In the genomic region with DNA sequence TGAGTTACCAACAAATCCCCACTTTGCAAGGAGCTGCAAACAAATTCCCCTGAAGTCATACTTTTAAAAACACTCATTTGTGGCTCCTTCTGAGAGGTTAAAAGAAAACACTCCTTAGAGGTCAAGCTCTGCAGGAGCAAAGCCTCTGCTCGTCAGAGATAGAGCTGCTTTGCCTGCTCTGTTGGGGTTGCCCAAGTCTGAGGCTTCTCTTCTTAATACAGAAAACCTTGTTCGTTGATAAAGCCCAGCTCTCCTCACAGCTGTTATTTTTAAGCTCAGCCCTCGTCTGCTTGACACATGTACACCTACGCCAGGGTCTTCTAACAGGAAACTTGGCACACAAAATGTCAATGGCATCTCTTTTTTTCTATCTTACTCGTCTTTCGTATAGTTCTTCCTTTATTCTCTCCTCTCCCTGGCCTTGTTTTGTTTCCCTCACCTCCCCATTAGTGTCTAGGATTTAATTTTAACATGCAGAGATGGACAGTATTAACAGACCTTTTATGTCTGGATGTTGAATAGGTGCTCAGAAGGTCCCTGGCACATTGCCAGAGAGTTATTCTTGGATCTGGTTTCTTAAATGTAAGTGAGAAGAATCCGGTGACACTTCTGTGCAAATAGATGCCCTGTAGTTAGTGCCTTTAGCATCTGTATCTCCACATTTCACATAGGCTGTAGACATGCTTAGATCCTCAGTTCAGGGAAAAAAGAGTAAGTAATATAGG, we compare ENCODE assay signal across 2 cellular contexts.
TF ChIP-seq lines count a peak whose summit lies in the region.

No MANE protein-coding gene starts in this region.

TF ChIP-seq in SK-N-SH, 30 proteins besides CTCF, POLR2A, EP300 and RAD21 (continued from another document):
- TF ChIP-seq, protein P1, sequence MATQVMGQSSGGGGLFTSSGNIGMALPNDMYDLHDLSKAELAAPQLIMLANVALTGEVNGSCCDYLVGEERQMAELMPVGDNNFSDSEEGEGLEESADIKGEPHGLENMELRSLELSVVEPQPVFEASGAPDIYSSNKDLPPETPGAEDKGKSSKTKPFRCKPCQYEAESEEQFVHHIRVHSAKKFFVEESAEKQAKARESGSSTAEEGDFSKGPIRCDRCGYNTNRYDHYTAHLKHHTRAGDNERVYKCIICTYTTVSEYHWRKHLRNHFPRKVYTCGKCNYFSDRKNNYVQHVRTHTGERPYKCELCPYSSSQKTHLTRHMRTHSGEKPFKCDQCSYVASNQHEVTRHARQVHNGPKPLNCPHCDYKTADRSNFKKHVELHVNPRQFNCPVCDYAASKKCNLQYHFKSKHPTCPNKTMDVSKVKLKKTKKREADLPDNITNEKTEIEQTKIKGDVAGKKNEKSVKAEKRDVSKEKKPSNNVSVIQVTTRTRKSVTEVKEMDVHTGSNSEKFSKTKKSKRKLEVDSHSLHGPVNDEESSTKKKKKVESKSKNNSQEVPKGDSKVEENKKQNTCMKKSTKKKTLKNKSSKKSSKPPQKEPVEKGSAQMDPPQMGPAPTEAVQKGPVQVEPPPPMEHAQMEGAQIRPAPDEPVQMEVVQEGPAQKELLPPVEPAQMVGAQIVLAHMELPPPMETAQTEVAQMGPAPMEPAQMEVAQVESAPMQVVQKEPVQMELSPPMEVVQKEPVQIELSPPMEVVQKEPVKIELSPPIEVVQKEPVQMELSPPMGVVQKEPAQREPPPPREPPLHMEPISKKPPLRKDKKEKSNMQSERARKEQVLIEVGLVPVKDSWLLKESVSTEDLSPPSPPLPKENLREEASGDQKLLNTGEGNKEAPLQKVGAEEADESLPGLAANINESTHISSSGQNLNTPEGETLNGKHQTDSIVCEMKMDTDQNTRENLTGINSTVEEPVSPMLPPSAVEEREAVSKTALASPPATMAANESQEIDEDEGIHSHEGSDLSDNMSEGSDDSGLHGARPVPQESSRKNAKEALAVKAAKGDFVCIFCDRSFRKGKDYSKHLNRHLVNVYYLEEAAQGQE (IDR thresholded peaks at IDR 0.05; ENCODE audit: low read depth, low read length) = no peak
- TF ChIP-seq RCOR1 (IDR thresholded peaks at IDR 0.05; ENCODE audit: low read length) (no peak), SIN3A (IDR thresholded peaks at IDR 0.05; ENCODE audit: borderline replicate concordance, low read depth, low read length) (no peak), NRF1 (IDR thresholded peaks at IDR 0.05; ENCODE audit: low read depth, low read length) (no peak), GATA2 (CRISPR knock-in tag; IDR thresholded peaks at IDR 0.05) (no peak), CHD2 (IDR thresholded peaks at IDR 0.05; ENCODE audit: low read length, partially characterized antibody) (no peak)

TF ChIP-seq in SK-N-SH treated with all-trans-retinoic acid at 6 μM for 48 hours, 23 proteins besides CTCF, POLR2A, EP300 and RAD21 (continued from another document):
- TF ChIP-seq, protein P2, sequence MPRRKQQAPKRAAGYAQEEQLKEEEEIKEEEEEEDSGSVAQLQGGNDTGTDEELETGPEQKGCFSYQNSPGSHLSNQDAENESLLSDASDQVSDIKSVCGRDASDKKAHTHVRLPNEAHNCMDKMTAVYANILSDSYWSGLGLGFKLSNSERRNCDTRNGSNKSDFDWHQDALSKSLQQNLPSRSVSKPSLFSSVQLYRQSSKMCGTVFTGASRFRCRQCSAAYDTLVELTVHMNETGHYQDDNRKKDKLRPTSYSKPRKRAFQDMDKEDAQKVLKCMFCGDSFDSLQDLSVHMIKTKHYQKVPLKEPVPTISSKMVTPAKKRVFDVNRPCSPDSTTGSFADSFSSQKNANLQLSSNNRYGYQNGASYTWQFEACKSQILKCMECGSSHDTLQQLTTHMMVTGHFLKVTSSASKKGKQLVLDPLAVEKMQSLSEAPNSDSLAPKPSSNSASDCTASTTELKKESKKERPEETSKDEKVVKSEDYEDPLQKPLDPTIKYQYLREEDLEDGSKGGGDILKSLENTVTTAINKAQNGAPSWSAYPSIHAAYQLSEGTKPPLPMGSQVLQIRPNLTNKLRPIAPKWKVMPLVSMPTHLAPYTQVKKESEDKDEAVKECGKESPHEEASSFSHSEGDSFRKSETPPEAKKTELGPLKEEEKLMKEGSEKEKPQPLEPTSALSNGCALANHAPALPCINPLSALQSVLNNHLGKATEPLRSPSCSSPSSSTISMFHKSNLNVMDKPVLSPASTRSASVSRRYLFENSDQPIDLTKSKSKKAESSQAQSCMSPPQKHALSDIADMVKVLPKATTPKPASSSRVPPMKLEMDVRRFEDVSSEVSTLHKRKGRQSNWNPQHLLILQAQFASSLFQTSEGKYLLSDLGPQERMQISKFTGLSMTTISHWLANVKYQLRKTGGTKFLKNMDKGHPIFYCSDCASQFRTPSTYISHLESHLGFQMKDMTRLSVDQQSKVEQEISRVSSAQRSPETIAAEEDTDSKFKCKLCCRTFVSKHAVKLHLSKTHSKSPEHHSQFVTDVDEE (CRISPR knock-in tag; IDR thresholded peaks at IDR 0.05) = no peak
- TF ChIP-seq ARNTL (CRISPR knock-in tag; IDR thresholded peaks at IDR 0.05; ENCODE audit: borderline replicate concordance, low read depth) (no peak), ZNF8 (CRISPR knock-in tag; IDR thresholded peaks at IDR 0.05) (no peak), CSDC2 (CRISPR knock-in tag; IDR thresholded peaks at IDR 0.05) (no peak), ZFP30 (CRISPR knock-in tag; IDR thresholded peaks at IDR 0.05) (no peak)
- TF ChIP-seq, protein P3, sequence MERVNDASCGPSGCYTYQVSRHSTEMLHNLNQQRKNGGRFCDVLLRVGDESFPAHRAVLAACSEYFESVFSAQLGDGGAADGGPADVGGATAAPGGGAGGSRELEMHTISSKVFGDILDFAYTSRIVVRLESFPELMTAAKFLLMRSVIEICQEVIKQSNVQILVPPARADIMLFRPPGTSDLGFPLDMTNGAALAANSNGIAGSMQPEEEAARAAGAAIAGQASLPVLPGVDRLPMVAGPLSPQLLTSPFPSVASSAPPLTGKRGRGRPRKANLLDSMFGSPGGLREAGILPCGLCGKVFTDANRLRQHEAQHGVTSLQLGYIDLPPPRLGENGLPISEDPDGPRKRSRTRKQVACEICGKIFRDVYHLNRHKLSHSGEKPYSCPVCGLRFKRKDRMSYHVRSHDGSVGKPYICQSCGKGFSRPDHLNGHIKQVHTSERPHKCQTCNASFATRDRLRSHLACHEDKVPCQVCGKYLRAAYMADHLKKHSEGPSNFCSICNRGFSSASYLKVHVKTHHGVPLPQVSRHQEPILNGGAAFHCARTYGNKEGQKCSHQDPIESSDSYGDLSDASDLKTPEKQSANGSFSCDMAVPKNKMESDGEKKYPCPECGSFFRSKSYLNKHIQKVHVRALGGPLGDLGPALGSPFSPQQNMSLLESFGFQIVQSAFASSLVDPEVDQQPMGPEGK (CRISPR knock-in tag; IDR thresholded peaks at IDR 0.05; ENCODE audit: borderline replicate concordance) = no peak
